Comparison of ENCODE assay signal across 19 cellular contexts in the genomic region with DNA sequence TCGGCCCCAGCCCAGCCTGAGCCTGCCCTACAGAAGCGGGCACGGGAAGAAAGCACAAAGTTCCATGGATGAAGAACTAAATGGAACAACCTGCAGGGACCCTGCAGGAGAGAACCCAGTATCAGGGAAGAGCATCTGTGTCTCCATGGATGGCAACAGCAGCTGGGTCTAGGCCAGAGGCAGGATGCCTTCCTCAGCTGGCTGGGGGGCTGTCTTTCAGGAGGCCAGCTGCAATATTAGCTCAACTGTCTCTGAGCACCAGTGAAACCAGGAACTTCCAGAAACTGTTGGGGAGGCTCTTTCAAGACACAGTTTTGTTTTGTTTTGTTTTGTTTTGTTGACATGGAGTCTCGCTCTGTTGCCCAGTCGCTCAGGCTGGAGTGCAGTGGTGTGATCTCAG. TPM values are rescaled to one million over a fixed set of nuclear protein-coding genes. Genes with fewer than 3 reads are reported as not detected.
"Had no signal": no experiment of that assay in that cellular context is flagged by ENCODE, and none has a peak within 500 bp of the region (broad histone marks: within the 10 kb centered on the region; RNA-seq: fewer than 3 reads in every experiment).

No MANE protein-coding gene starts in this region.

- H3K4me3 ChIP-seq: adrenal gland, hepatocyte, lung, transverse colon, vagina had no signal

- DNase-seq: activated CD4-positive, alpha-beta T cell treated with anti-CD3 and anti-CD28 coated beads, Interleukin-2, amount 50 U/mL, for 4 hours; activated gamma-delta T cell; adrenal gland; dermis blood vessel endothelial cell; foreskin fibroblast; left cardiac atrium; stimulated activated CD4-positive, alpha-beta T cell treated with anti-CD3 and anti-CD28 coated beads, Interleukin-2, amount 100 ng/mL, for 24 hours; stimulated activated naive CD8-positive, alpha-beta T cell treated with anti-CD3 and anti-CD28 coated beads, Interleukin-15, Interleukin-2, amounts not matched to agents 100 U/mL and 50 U/mL, for 24 hours; transverse colon had no signal

- H3K4me2 ChIP-seq: hepatocyte had no signal

- H2AFZ ChIP-seq: hepatocyte had no signal

- H3K79me2 ChIP-seq: hepatocyte had no signal

- H3K36me3 ChIP-seq: adrenal gland, transverse colon, vagina had no signal

- FAIRE-seq: TTC549 had no signal

- H3K27ac ChIP-seq: adrenal gland, vagina had no signal

- H3K27me3 ChIP-seq: adrenal gland, hepatocyte, transverse colon, vagina had no signal

- ATAC-seq: activated naive CD4-positive, alpha-beta T cell treated with anti-CD3 and anti-CD28 coated beads, Interleukin-2, amount 50 U/mL, for 72 hours; left cardiac atrium; stimulated activated naive CD8-positive, alpha-beta T cell treated with anti-CD3 and anti-CD28 coated beads, Interleukin-15, Interleukin-2, amounts not matched to agents 100 U/mL and 50 U/mL, for 24 hours had no signal

- H3K9me3 ChIP-seq: adrenal gland, transverse colon, vagina had no signal

RNA-seq across cellular contexts. Expression of a gene that starts 7.5 kb away (rescaled TPM):
- total RNA-seq: activated CD8-positive, alpha-beta memory T cell treated with anti-CD3 and anti-CD28 coated beads for 36 hours; activated naive CD4-positive, alpha-beta T cell treated with anti-CD3 and anti-CD28 coated beads, Interleukin-2, amount 50 U/mL, for 72 hours; adrenal gland; chondrocyte; glomerular endothelial cell; hepatocyte; lung; skeletal muscle tissue; T-helper 2 cell treated with Interferon-gamma antibody and Interleukin-4, amounts not matched to agents 100 ng/mL and 5 ng/mL, for 36 hours had no signal
- polyA plus RNA-seq: hepatocyte had no signal

RNA-seq across cellular contexts. Expression of a gene that starts 13.1 kb away (rescaled TPM):
- total RNA-seq: activated CD8-positive, alpha-beta memory T cell treated with anti-CD3 and anti-CD28 coated beads for 36 hours; activated naive CD4-positive, alpha-beta T cell treated with anti-CD3 and anti-CD28 coated beads, Interleukin-2, amount 50 U/mL, for 72 hours; chondrocyte; glomerular endothelial cell; left cardiac atrium; skeletal muscle tissue; T-helper 2 cell treated with Interferon-gamma antibody and Interleukin-4, amounts not matched to agents 100 ng/mL and 5 ng/mL, for 36 hours; transverse colon; vagina had no signal
- polyA plus RNA-seq: lung had no signal

RNA-seq across cellular contexts. Expression of a gene that starts 48.8 kb away (rescaled TPM):
- total RNA-seq: chondrocyte had no signal

RNA-seq across cellular contexts. Expression of a gene that starts 57.1 kb away (rescaled TPM):
- total RNA-seq: T-helper 2 cell treated with Interferon-gamma antibody and Interleukin-4, amounts not matched to agents 100 ng/mL and 5 ng/mL, for 36 hours had no signal
